8 cellular contexts compared by ENCODE assay signal in the genomic region with DNA sequence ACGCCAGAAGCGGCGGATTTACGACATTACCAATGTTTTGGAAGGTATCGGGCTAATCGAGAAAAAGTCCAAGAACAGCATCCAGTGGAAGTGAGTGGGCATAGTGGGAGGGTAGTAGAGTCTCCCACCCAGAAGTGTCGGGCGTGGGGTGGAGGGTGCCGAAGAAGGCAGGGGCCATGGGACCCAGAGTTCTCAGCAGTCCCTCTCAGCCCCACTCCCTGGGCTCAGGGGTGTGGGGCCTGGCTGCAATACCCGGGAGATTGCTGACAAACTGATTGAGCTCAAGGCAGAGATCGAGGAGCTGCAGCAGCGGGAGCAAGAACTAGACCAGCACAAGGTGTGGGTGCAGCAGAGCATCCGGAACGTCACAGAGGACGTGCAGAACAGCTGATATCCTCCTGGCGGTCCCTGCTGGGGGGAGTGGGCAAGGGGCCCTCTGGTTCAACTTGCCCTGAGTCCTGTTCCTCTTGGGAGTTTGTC. TPM values are rescaled to one million over a fixed set of nuclear protein-coding genes. Genes with fewer than 3 reads are reported as not detected.
DNase-seq lines count a peak whose midpoint lies in the region; ATAC-seq and TF ChIP-seq lines count a peak whose summit lies in the region.

No MANE protein-coding gene starts in this region.

- H3K27me3 ChIP-seq in heart left ventricle (no peaks in the 10 kb centered on the region), body of pancreas (no peaks in the 10 kb centered on the region), vagina (no peaks in the 10 kb centered on the region)

- TF ChIP-seq POLR2A in heart left ventricle (IDR thresholded peaks at IDR 0.05) (no peak), body of pancreas (IDR thresholded peaks at IDR 0.05) (no peak), vagina (IDR thresholded peaks at IDR 0.05) (no peak)

- peak overlapping the region; percentile 87 for H3K27ac Mint-ChIP-seq in memory B cell

- H3K27me3 Mint-ChIP-seq in memory B cell, result peaks cover 1% of the 10 kb centered on the region

- H3K4me1 Mint-ChIP-seq in memory B cell, result peaks cover 27% of the 10 kb centered on the region

- H3K36me3 Mint-ChIP-seq in memory B cell, result peaks cover 14% of the 10 kb centered on the region

- no peak for TF ChIP-seq CTCF in heart left ventricle (IDR thresholded peaks at IDR 0.05)
- no peak for TF ChIP-seq CTCF in body of pancreas (IDR thresholded peaks at IDR 0.05)
- no peak for TF ChIP-seq CTCF in vagina (IDR thresholded peaks at IDR 0.05)

- ATAC-seq in heart left ventricle (no peak), left ventricle myocardium superior (no peak), body of pancreas (no peak), memory B cell (ENCODE audit: low read depth) (no peak), HG03108 (IDR thresholded peaks at IDR 0.05; ENCODE audit: unreplicated experiment) (no peak), HG02759 (IDR thresholded peaks at IDR 0.05; ENCODE audit: unreplicated experiment) (no peak)

- H3K9me3 ChIP-seq in heart left ventricle, result no peaks in the 10 kb centered on the region
- H3K9me3 ChIP-seq in body of pancreas, result no peaks in the 10 kb centered on the region
- H3K9me3 ChIP-seq in vagina, result no peaks in the 10 kb centered on the region

- 22 to 28% (median 26%) methylated on average over 14 to 16 of the region's 16 CpGs for WGBS in heart left ventricle, 4 donors
- 5 to 16% methylated on average over 8 to 15 of the region's 16 CpGs for WGBS in body of pancreas, 2 donors

- peaks cover 0 to 49% (median 41%) of the 10 kb centered on the region in 9 donors for H3K36me3 ChIP-seq in heart left ventricle
- peaks cover 12 to 21% of the 10 kb centered on the region in 2 donors for H3K36me3 ChIP-seq in body of pancreas (replicated peaks in 1 of 2; ENCODE audit: insufficient read depth in 1 of 2, low read depth in 2 of 2)
- peaks cover 7 to 38% of the 10 kb centered on the region in 2 donors for H3K36me3 ChIP-seq in vagina

- H3K4me1 ChIP-seq in heart left ventricle (peaks cover 2 to 43% (median 30%) of the 10 kb centered on the region in 12 donors), body of pancreas (peaks cover 26% of the 10 kb centered on the region), vagina (peaks cover 28% of the 10 kb centered on the region)

- no peaks in the 10 kb centered on the region for H3K9me3 Mint-ChIP-seq in memory B cell

- H3K4me3 ChIP-seq in heart left ventricle, result peak overlapping the region; percentile 74 to 100 (median 94)
- H3K4me3 ChIP-seq in body of pancreas, result peak overlapping the region; percentile 71 to 87
- peak overlapping the region; percentile 88 to 93 for H3K4me3 ChIP-seq in vagina

- H3K4me3 Mint-ChIP-seq in memory B cell, result peak overlapping the region; percentile 92

- intact Hi-C loops in heart left ventricle (cut with DNase I) (loop anchor here in 5 of 10 donors (5.0 kb wide), 2 partner anchors 34 to 54 kb away; a partner anchor contains a TSS), left ventricle myocardium superior (cut with micrococcal nuclease) (no loop called here), body of pancreas (cut with DNase I) (no loop called here), vagina (cut with DNase I) (loop anchor here (5.0 kb wide), 1 partner anchor 176 kb away; no protein-coding TSS in a partner anchor)

- H3K27ac ChIP-seq in heart left ventricle, result peak overlapping the region in 11 of 12 donors; percentile 80 to 93 (median 88)
- H3K27ac ChIP-seq in body of pancreas, result peak overlapping the region in 3 of 4 donors; percentile 61 to 76 (median 69)
- H3K27ac ChIP-seq in vagina, result peak overlapping the region; percentile 75

- no peak for DNase-seq in heart left ventricle
- DNase-seq in left ventricle myocardium superior, result no peak
- no peak for DNase-seq in body of pancreas
- DNase-seq in memory B cell (ENCODE audit: low spot score in 2 of 2), result no peak
- no peak for DNase-seq in vagina (ENCODE audit: extremely low spot score in 2 of 2)
- DNase-seq in stimulated activated CD8-positive, alpha-beta memory T cell treated with anti-CD3 and anti-CD28 coated beads, Interleukin-4, amount 100 ng/mL, for 48 hours, result no peak

RNA-seq across cellular contexts. Expression of a gene that starts 0.9 kb away (rescaled TPM):
- total RNA-seq in heart left ventricle, result 10 to 100 TPM; 25.2 to 71.3 (median 33.7) TPM
- 10 to 100 TPM; 29.3 to 41.4 TPM for polyA plus RNA-seq in heart left ventricle
- total RNA-seq in left ventricle myocardium superior, result 35.7 TPM
- 10 to 100 TPM; 51.9 to 88.7 TPM for total RNA-seq in body of pancreas
- total RNA-seq in vagina, result 78.1 TPM

RNA-seq across cellular contexts. Expression of a gene that starts 2.9 kb away (rescaled TPM):
- 1 to 10 TPM; 1.9 to 9.1 (median 2.8) TPM for total RNA-seq in heart left ventricle
- 1 to 10 TPM; 3.4 to 7.0 TPM for polyA plus RNA-seq in heart left ventricle
- total RNA-seq in left ventricle myocardium superior, result 4.1 TPM
- total RNA-seq in body of pancreas, result 1 to 10 TPM; 1.8 to 2.0 TPM
- total RNA-seq in vagina, result 2.5 TPM

RNA-seq across cellular contexts. Expression of a gene that starts 6.1 kb away (rescaled TPM):
- total RNA-seq in heart left ventricle, result 1 to 10 TPM in 1 of 9 donors, under 1 TPM in 8; 0.32 to 1.8 (median 0.65) TPM
- polyA plus RNA-seq in heart left ventricle, result under 1 TPM; 0.68 to 0.91 TPM
- total RNA-seq in left ventricle myocardium superior, result 0.79 TPM
- total RNA-seq in body of pancreas, result 10 to 100 TPM; 24.1 to 40.5 TPM
- 21.6 TPM for total RNA-seq in vagina

RNA-seq across cellular contexts. Expression of a gene that starts 9.1 kb away (rescaled TPM):
- total RNA-seq in heart left ventricle (10 to 100 TPM in 5 of 9 donors, 1 to 10 TPM in 4; 4.1 to 21.6 (median 11.1) TPM), left ventricle myocardium superior (12.4 TPM), body of pancreas (10 to 100 TPM; 11.9 to 31.6 TPM), vagina (17.4 TPM)
- polyA plus RNA-seq in heart left ventricle, result 10 to 100 TPM; 10.2 to 15.5 TPM

RNA-seq across cellular contexts. Expression of a gene that starts 22.5 kb away (rescaled TPM):
- 100 to 1,000 TPM in 1 of 9 donors, 10 to 100 TPM in 8; 64.9 to 119 (median 77.4) TPM for total RNA-seq in heart left ventricle
- 100 to 1,000 TPM; 112 to 121 TPM for polyA plus RNA-seq in heart left ventricle
- total RNA-seq in left ventricle myocardium superior, result 125 TPM
- total RNA-seq in body of pancreas, result 10 to 100 TPM; 51.1 to 78.8 TPM
- 19.2 TPM for total RNA-seq in vagina
